Comparison of ENCODE assay signal across 15 cellular contexts in the genomic region with DNA sequence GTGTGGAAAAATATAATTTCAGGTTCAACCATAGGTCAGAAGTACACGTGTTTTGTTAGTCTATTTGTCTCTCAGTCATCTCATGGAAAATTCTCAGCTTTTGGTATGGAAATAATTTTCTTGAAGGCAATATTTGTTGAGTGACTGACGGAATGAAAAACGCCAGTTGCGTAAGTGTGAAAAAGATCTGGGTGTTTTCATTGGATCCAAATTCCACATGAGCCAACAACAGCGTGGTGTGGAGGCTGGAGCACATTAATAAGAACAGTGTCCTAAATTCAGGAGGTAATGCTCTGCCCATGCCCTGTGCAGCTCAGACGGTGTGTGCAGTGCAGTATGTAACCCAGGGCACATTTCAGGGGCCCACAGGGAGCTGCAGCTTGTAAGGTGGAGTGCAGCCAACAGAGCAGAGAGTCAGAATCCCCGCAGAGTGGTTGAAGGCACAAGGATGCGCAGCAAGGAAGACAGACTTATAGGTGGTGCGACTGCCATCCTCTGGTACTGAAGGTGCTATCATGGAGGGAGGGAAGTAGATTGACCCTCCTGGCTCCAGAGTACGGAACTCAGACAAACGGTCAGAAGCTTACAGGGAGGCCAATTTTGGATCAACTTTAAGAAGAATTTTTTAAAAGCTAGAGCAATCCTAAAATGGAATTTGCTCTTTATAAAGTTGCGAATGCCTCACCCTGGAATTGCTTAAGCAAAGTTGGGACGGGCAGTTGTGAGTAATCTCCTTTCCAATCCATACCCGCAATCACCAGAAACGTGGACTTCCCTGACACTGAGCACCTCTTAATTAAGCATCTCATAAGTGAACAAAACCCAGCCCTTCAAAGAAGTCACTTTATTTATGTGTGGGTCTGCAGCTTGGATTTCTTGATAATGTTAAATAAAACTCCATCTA. TPM values are rescaled to one million over a fixed set of nuclear protein-coding genes. Genes with fewer than 3 reads are reported as not detected.
A peak's percentile ranks its signal among the peaks of the same experiment; 100 is the strongest.
DNase-seq lines count a peak whose midpoint lies in the region; ATAC-seq and TF ChIP-seq lines count a peak whose summit lies in the region.
"Had no signal": no experiment of that assay in that cellular context is flagged by ENCODE, and none has a peak within 500 bp of the region (broad histone marks: within the 10 kb centered on the region; RNA-seq: fewer than 3 reads in every experiment).

No MANE protein-coding gene starts in this region.

- intact Hi-C loops in breast epithelium (cut with DNase I; ENCODE audit: low total_unique reads): no loop called here
- intact Hi-C loops in heart left ventricle (cut with DNase I): loop anchor here in 1 of 10 donors (5.0 kb wide), 1 partner anchor 35 kb away; no protein-coding TSS in a partner anchor
- intact Hi-C loops in transverse colon (cut with DNase I; ENCODE audit: low total_unique reads): no loop called here

- no peaks in the 10 kb centered on the region for H3K36me3 ChIP-seq in breast epithelium
- H3K36me3 ChIP-seq in heart left ventricle: no peaks in the 10 kb centered on the region
- no peaks in the 10 kb centered on the region for H3K36me3 ChIP-seq in transverse colon

- in situ Hi-C loops in transverse colon (cut with MboI; ENCODE audit: low pct_ligation_motif_present in 1 of 4, low pct_unique_long_range_greater_than_20kb in 1 of 4, low sequenced_read_pairs in 3 of 4): loop anchor here in 1 of 4 donors (25.0 kb wide), 1 partner anchor 95 kb away; no protein-coding TSS in a partner anchor

- H3K27me3 ChIP-seq in breast epithelium (no peaks in the 10 kb centered on the region), heart left ventricle (no peaks in the 10 kb centered on the region), transverse colon (no peaks in the 10 kb centered on the region)

- TF ChIP-seq EP300 in transverse colon (IDR thresholded peaks at IDR 0.05; ENCODE audit: low read depth): no peak

- H3K9me3 ChIP-seq in breast epithelium: no peaks in the 10 kb centered on the region
- no peaks in the 10 kb centered on the region for H3K9me3 ChIP-seq in heart left ventricle
- no peaks in the 10 kb centered on the region for H3K9me3 ChIP-seq in transverse colon

- TF ChIP-seq CTCF in breast epithelium (IDR thresholded peaks at IDR 0.05) (no peak), heart left ventricle (IDR thresholded peaks at IDR 0.05) (no peak), transverse colon (IDR thresholded peaks at IDR 0.05) (no peak)

- H3K4me1 ChIP-seq in breast epithelium (peaks cover 7 to 18% of the 10 kb centered on the region in 2 donors), heart left ventricle (peaks cover 0 to 65% (median 17%) of the 10 kb centered on the region in 12 donors), transverse colon (peaks cover 0 to 2% (median 0%) of the 10 kb centered on the region in 4 donors)

- H3K4me3 ChIP-seq in breast epithelium (no peak overlapping the region), heart left ventricle (no peak overlapping the region), skeletal muscle cell (ENCODE audit: low read depth, low read length) (no peak overlapping the region), transverse colon (no peak overlapping the region)
- H3K4me3 ChIP-seq: GM12878 had no signal

- TF ChIP-seq POLR2A in breast epithelium (IDR thresholded peaks at IDR 0.05) (no peak), heart left ventricle (IDR thresholded peaks at IDR 0.05) (no peak), transverse colon (IDR thresholded peaks at IDR 0.05) (no peak)

- WGBS in heart left ventricle, 4 donors: 77 to 85% (median 80%) methylated on average over 15 of the region's 15 CpGs
- 79 to 82% methylated on average over 15 of the region's 15 CpGs for WGBS in transverse colon (ENCODE audit: low coverage in 1 of 2), 2 donors

- ATAC-seq in heart left ventricle (peak in 3 of 4 donors; percentile 43 to 72 (median 72)), GM19324 (IDR thresholded peaks at IDR 0.05; ENCODE audit: low FRiP score, unreplicated experiment) (no peak)
- ATAC-seq: GM12878; natural killer cell treated with Interleukin-12 subunit alpha and Interleukin-12 subunit beta and Interleukin-15 and Interleukin-18, amount 100 ng/mL, for 72 hours had no signal

- H3K27ac ChIP-seq in breast epithelium (peak overlapping the region; percentile 29 to 92), heart left ventricle (peak overlapping the region in 3 of 12 donors; percentile 10 to 31 (median 27)), transverse colon (no peak overlapping the region)

- peak; percentile 70 for DNase-seq in EL
- DNase-seq in breast epithelium (ENCODE audit: low spot score in 2 of 2): no peak
- DNase-seq in heart left ventricle: no peak
- peak; percentile 66 for DNase-seq in skeletal muscle cell (ENCODE audit: low read depth)
- DNase-seq in inferior parietal cortex (ENCODE audit: extremely low spot score): no peak
- DNase-seq in transverse colon: no peak
- no peak for DNase-seq in activated gamma-delta T cell (lab: John Stamatoyannopoulos, UW)
- DNase-seq: activated naive CD4-positive, alpha-beta T cell; DMS79; Kasumi-1; NCI-H1694 treated with DMSO at 0.1 percent for 48 hours had no signal

RNA-seq across cellular contexts. Expression of a gene that starts 38.0 kb away (rescaled TPM):
- total RNA-seq in breast epithelium: 100 to 1,000 TPM in 1 of 3 donors, 10 to 100 TPM in 2; 61.9 to 164 (median 65.0) TPM
- 10 to 100 TPM in 3 of 9 donors, 1 to 10 TPM in 6; 4.6 to 29.6 (median 8.7) TPM for total RNA-seq in heart left ventricle
- polyA plus RNA-seq in heart left ventricle: 1 to 10 TPM; 2.3 to 2.8 TPM
- total RNA-seq in transverse colon: 10 to 100 TPM; 40.0 to 85.7 (median 72.9) TPM
- total RNA-seq: activated CD8-positive, alpha-beta memory T cell treated with anti-CD3 and anti-CD28 coated beads for 36 hours; natural killer cell treated with Interleukin-12 subunit alpha and Interleukin-12 subunit beta and Interleukin-15 and Interleukin-18, amount 100 ng/mL, for 72 hours had no signal

Comparison
In these comparisons a context has a peak if more than half of its experiments do, and no peak if none do; other contexts are left out.
1. DNase-seq: peak in EL (single experiment) and skeletal muscle cell (single experiment); none in breast epithelium (0 of 2), heart left ventricle (0 of 5), inferior parietal cortex (single experiment), transverse colon (single experiment) and activated gamma-delta T cell (single experiment).
2. H3K27ac ChIP-seq: peak in breast epithelium (2 of 2); none in transverse colon (0 of 4).